ENCODE assay signal across 9 cellular contexts in the genomic region with DNA sequence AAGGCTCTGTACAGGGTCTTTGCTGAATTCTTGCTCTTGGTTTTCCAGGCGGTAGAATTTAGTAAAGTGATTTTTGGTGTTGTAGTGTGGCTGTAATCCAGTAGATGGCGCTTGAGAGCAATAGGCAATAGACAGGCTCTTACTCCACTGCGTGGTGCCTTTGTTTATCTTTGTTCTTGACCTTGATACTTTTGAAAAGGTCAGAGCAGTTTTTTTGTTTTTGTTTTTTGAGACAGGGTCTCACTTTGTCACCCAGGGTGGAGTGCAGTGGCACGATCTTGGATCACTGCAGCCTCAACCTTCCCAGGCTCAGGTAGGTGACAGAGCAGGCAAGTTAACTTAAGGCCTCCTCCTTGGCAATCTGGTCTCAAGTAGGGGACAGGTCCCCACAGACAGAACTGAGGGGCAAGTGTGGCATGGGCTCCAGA. TPM values are rescaled to one million over a fixed set of nuclear protein-coding genes. Genes with fewer than 3 reads are reported as not detected.
DNase-seq lines count a peak whose midpoint lies in the region; ATAC-seq and TF ChIP-seq lines count a peak whose summit lies in the region.
"Had no signal": no experiment of that assay in that cellular context is flagged by ENCODE, and none has a peak within 500 bp of the region (broad histone marks: within the 10 kb centered on the region; RNA-seq: fewer than 3 reads in every experiment).

No MANE protein-coding gene starts in this region.

- DNase-seq in AG04449 (ENCODE audit: low read depth, low spot score) (no peak), NCI-H526 treated with DMSO at 0.1 percent for 48 hours (lab: John Stamatoyannopoulos, UW) (peak; percentile 45), esophagus muscularis mucosa (ENCODE audit: extremely low spot score) (no peak), neuronal stem cell (ENCODE audit: low spot score) (peak; percentile 40)
- DNase-seq in activated CD8-positive, alpha-beta T cell treated with anti-CD3 and anti-CD28 coated beads, Interleukin-2, amount 10 ng/mL, durations not matched to agents 7 days and 5 days, result peak; percentile 72
- DNase-seq: left cardiac atrium had no signal

- no peak overlapping the region for H2BK12ac ChIP-seq in neuronal stem cell (ENCODE audit: low read length)

- TF ChIP-seq POLR2A in esophagus muscularis mucosa (IDR thresholded peaks at IDR 0.05; ENCODE audit: low read depth), result no peak

- no peak overlapping the region for H3K4me2 ChIP-seq in neuronal stem cell (ENCODE audit: insufficient read depth, low read length, poor library complexity, severe bottlenecking)

- CTCF ChIA-PET in AG04449 (lab: Yijun Ruan, JAX), result interaction anchor here (1.0 to 2.5 kb wide), 3 partner anchors 20 to 66 kb away, joined by 4 to 9 read pairs (median 4); no protein-coding TSS in a partner anchor
- CTCF ChIA-PET in activated CD8-positive, alpha-beta T cell treated with anti-CD3 and anti-CD28 coated beads, Interleukin-2, amount 10 ng/mL, durations not matched to agents 7 days and 5 days (lab: Charles Lee), result interaction anchor here (0.7 to 9.2 kb wide), 12 partner anchors 16 to 124 kb away, joined by 3 to 184 read pairs (median 4); partner anchors contain the start of gene LENG8

- H3K36me3 Mint-ChIP-seq in activated CD8-positive, alpha-beta T cell treated with anti-CD3 and anti-CD28 coated beads, Interleukin-2, amount 10 ng/mL, durations not matched to agents 7 days and 5 days (ENCODE audit: low read depth), result peaks cover 2% of the 10 kb centered on the region

- H3K14ac ChIP-seq in neuronal stem cell (ENCODE audit: low read length), result no peak overlapping the region

- H3K18ac ChIP-seq in neuronal stem cell (ENCODE audit: low read length), result no peak overlapping the region

- H2AK5ac ChIP-seq in neuronal stem cell (ENCODE audit: low read depth, low read length), result no peak overlapping the region

- peak; percentile 55 for TF ChIP-seq CTCF in AG04449 (IDR thresholded peaks at IDR 0.05; ENCODE audit: insufficient read depth, low read length, missing control alignments)
- TF ChIP-seq CTCF in GM12872 (IDR thresholded peaks at IDR 0.05; ENCODE audit: insufficient read depth, low read depth, low read length), result peak; percentile 93
- TF ChIP-seq CTCF in esophagus muscularis mucosa (IDR thresholded peaks at IDR 0.05), result peak; percentile 56 to 80 (median 57)

- no peak overlapping the region for H4K8ac ChIP-seq in neuronal stem cell (ENCODE audit: low read depth, low read length)

- peaks cover 0 to 33% (median 0%) of the 10 kb centered on the region in 4 donors for H3K27me3 ChIP-seq in esophagus muscularis mucosa
- H3K27me3 ChIP-seq in neuronal stem cell (ENCODE audit: control insufficient read depth in 3 of 3, insufficient read depth in 3 of 3, low read depth in 1 of 3, low read length in 3 of 3), result no peaks in the 10 kb centered on the region

- no peak overlapping the region for H3K9ac ChIP-seq in neuronal stem cell (ENCODE audit: low read depth, low read length, poor library complexity)

- H3K4me3 Mint-ChIP-seq in activated CD8-positive, alpha-beta T cell treated with anti-CD3 and anti-CD28 coated beads, Interleukin-2, amount 10 ng/mL, durations not matched to agents 7 days and 5 days, result no peak overlapping the region

- POLR2A ChIA-PET in AG04449 (lab: Yijun Ruan, JAX), result no interaction called here
- POLR2A ChIA-PET in activated CD8-positive, alpha-beta T cell treated with anti-CD3 and anti-CD28 coated beads, Interleukin-2, amount 10 ng/mL, durations not matched to agents 7 days and 5 days (lab: Charles Lee), result no interaction called here

- H2AFZ ChIP-seq in neuronal stem cell (ENCODE audit: low read length), result no peak overlapping the region

- no peaks in the 10 kb centered on the region for H3K79me1 ChIP-seq in neuronal stem cell (ENCODE audit: low read depth, low read length)

- no peak overlapping the region for H3K27ac Mint-ChIP-seq in activated CD8-positive, alpha-beta T cell treated with anti-CD3 and anti-CD28 coated beads, Interleukin-2, amount 10 ng/mL, durations not matched to agents 7 days and 5 days

- peak; percentile 81 for ATAC-seq in activated CD8-positive, alpha-beta T cell treated with anti-CD3 and anti-CD28 coated beads, Interleukin-2, amount 10 ng/mL, durations not matched to agents 7 days and 5 days
- ATAC-seq in HG02870 (IDR thresholded peaks at IDR 0.05; ENCODE audit: unreplicated experiment), result no peak
- no peak for ATAC-seq in HG03460 (IDR thresholded peaks at IDR 0.05; ENCODE audit: unreplicated experiment)

- peaks cover 29% of the 10 kb centered on the region for H3K4me1 Mint-ChIP-seq in activated CD8-positive, alpha-beta T cell treated with anti-CD3 and anti-CD28 coated beads, Interleukin-2, amount 10 ng/mL, durations not matched to agents 7 days and 5 days (ENCODE audit: low read depth)

- H3K4me1 ChIP-seq in esophagus muscularis mucosa (no peaks in the 10 kb centered on the region), neuronal stem cell (ENCODE audit: control insufficient read depth in 2 of 2, insufficient read depth in 1 of 2, low read depth in 1 of 2, low read length in 2 of 2) (no peaks in the 10 kb centered on the region)

- 4% methylated on average over 4 of the region's 4 CpGs for WGBS in esophagus muscularis mucosa
- WGBS in neuronal stem cell (ENCODE audit: extremely low coverage in 2 of 2, insufficient read length in 2 of 2, insufficient replicate concordance in 1 of 2), 2 donors, result no CpG with 5 or more reads among the region's 4 CpGs

- H3K9me3 ChIP-seq in esophagus muscularis mucosa, result no peaks in the 10 kb centered on the region
- peaks cover 0 to 3% of the 10 kb centered on the region in 2 donors for H3K9me3 ChIP-seq in neuronal stem cell (replicated peaks in 1 of 2; ENCODE audit: control insufficient read depth in 2 of 2, insufficient read depth in 1 of 2, low read depth in 1 of 2, low read length in 2 of 2)

- no peak overlapping the region for H2BK15ac ChIP-seq in neuronal stem cell (ENCODE audit: low read length)

- H2BK5ac ChIP-seq in neuronal stem cell (ENCODE audit: low read length), result no peak overlapping the region

- H4K91ac ChIP-seq in neuronal stem cell (ENCODE audit: low read depth, low read length, poor library complexity), result no peak overlapping the region

- no peak overlapping the region for H3K4ac ChIP-seq in neuronal stem cell (ENCODE audit: low read length)

- H2BK120ac ChIP-seq in neuronal stem cell (ENCODE audit: low read depth, low read length), result no peak overlapping the region

- no peaks in the 10 kb centered on the region for H3K9me3 Mint-ChIP-seq in activated CD8-positive, alpha-beta T cell treated with anti-CD3 and anti-CD28 coated beads, Interleukin-2, amount 10 ng/mL, durations not matched to agents 7 days and 5 days (ENCODE audit: insufficient read depth)

- TF ChIP-seq EP300 in esophagus muscularis mucosa (IDR thresholded peaks at IDR 0.05), result no peak

- H3K27ac ChIP-seq in esophagus muscularis mucosa (replicated peaks in 1 of 4) (no peak overlapping the region), neuronal stem cell (replicated peaks; ENCODE audit: low read length) (no peak overlapping the region)

- intact Hi-C loops in esophagus muscularis mucosa (cut with DNase I), result no loop called here

- H3K4me3 ChIP-seq in AG04449 (ENCODE audit: low read depth, low read length) (no peak overlapping the region), esophagus muscularis mucosa (no peak overlapping the region), neuronal stem cell (ENCODE audit: low read length in 2 of 2) (no peak overlapping the region)

- no peak overlapping the region for H3K23ac ChIP-seq in neuronal stem cell (ENCODE audit: low read depth, low read length, poor library complexity)

- peaks cover 17% of the 10 kb centered on the region for H3K27me3 Mint-ChIP-seq in activated CD8-positive, alpha-beta T cell treated with anti-CD3 and anti-CD28 coated beads, Interleukin-2, amount 10 ng/mL, durations not matched to agents 7 days and 5 days (ENCODE audit: low read depth)

- no peaks in the 10 kb centered on the region for H3K36me3 ChIP-seq in esophagus muscularis mucosa
- H3K36me3 ChIP-seq in neuronal stem cell (replicated peaks in 1 of 2; ENCODE audit: control insufficient read depth in 2 of 2, insufficient read depth in 2 of 2, low read length in 2 of 2), result no peaks in the 10 kb centered on the region

RNA-seq across cellular contexts. Expression of gene LILRA5, which starts 12.2 kb away (rescaled TPM):
- not detected for total RNA-seq in activated CD8-positive, alpha-beta T cell treated with anti-CD3 and anti-CD28 coated beads, Interleukin-2, amount 10 ng/mL, durations not matched to agents 7 days and 5 days
- total RNA-seq in esophagus muscularis mucosa, result 10 to 100 TPM in 1 of 4 donors, 1 to 10 TPM in 3; 1.5 to 12.1 (median 2.7) TPM
- polyA plus RNA-seq in neuronal stem cell (2013, experiment 1 of 2), result not detected
- polyA plus RNA-seq in neuronal stem cell (2013, experiment 2 of 2), result not detected

RNA-seq across cellular contexts. Expression of gene LILRA4, which starts 13.8 kb away (rescaled TPM):
- not detected for total RNA-seq in activated CD8-positive, alpha-beta T cell treated with anti-CD3 and anti-CD28 coated beads, Interleukin-2, amount 10 ng/mL, durations not matched to agents 7 days and 5 days
- total RNA-seq in esophagus muscularis mucosa, result not detected
- not detected for polyA plus RNA-seq in neuronal stem cell (2013, experiment 1 of 2)
- polyA plus RNA-seq in neuronal stem cell (2013, experiment 2 of 2), result not detected
- total RNA-seq: left cardiac atrium had no signal

RNA-seq across cellular contexts. Expression of gene LAIR1, which starts 39.5 kb away (rescaled TPM):
- 10 to 100 TPM; 92.8 to 97.6 TPM for total RNA-seq in activated CD8-positive, alpha-beta T cell treated with anti-CD3 and anti-CD28 coated beads, Interleukin-2, amount 10 ng/mL, durations not matched to agents 7 days and 5 days
- total RNA-seq in esophagus muscularis mucosa, result 10 to 100 TPM in 3 of 4 donors, 1 to 10 TPM in 1; 7.6 to 23.4 (median 13.0) TPM
- polyA plus RNA-seq in neuronal stem cell (2013, experiment 1 of 2), result not detected
- polyA plus RNA-seq in neuronal stem cell (2013, experiment 2 of 2), result not detected

RNA-seq across cellular contexts. Expression of gene LILRB2, which starts 44.3 kb away (rescaled TPM):
- not detected for total RNA-seq in activated CD8-positive, alpha-beta T cell treated with anti-CD3 and anti-CD28 coated beads, Interleukin-2, amount 10 ng/mL, durations not matched to agents 7 days and 5 days
- 1 to 10 TPM; 2.1 to 5.6 (median 2.6) TPM for total RNA-seq in esophagus muscularis mucosa
- polyA plus RNA-seq in neuronal stem cell (2013, experiment 1 of 2), result not detected
- not detected for polyA plus RNA-seq in neuronal stem cell (2013, experiment 2 of 2)

Comparison
In these comparisons a context has a peak if more than half of its experiments do, and no peak if none do; other contexts are left out.
1. DNase-seq: peak in NCI-H526 treated with DMSO at 0.1 percent for 48 hours (single experiment), activated CD8-positive, alpha-beta T cell treated with anti-CD3 and anti-CD28 coated beads, Interleukin-2, amount 10 ng/mL, durations not matched to agents 7 days and 5 days (single experiment) and neuronal stem cell (single experiment); none in AG04449 (single experiment) and esophagus muscularis mucosa (single experiment).
2. Peak in every context shown above with its lines, with median percentiles within 50 percentile points of each other: CTCF ChIP-seq.